Comparison of ENCODE assay signal across 37 cellular contexts in the genomic region with DNA sequence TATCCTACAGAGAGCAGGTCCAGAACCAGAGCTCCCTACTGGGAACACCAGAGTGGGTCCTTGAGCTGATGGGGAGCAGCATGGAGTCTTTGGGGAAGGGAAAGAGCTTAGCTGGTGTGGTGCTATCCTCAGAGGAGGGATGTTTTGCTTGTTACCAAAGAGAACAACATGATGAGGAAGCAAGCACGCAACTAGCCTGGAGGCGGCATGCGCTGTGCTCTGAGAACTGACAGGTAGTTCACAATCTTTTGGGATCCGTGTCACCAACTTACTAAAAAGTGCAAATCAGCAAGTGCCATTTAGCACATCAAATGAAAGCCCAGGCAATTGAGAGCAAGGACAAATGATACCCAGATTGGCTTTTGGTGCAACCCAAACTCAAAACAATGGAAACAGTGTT.
"Had no signal": no experiment of that assay in that cellular context is flagged by ENCODE, and none has a peak within 500 bp of the region (broad histone marks: within the 10 kb centered on the region; RNA-seq: fewer than 3 reads in every experiment).

No MANE protein-coding gene starts in this region.

- DNase-seq: Karpas-422, Kasumi-1, MG63, MM.1S, MV-4-11, NCI-H1048, NCI-H1092, NCI-H1092 treated with DMSO at 0.1 percent for 48 hours, NCI-H1105, NCI-H1105 treated with DMSO at 0.1 percent for 48 hours, NCI-H1417, NCI-H1417 treated with DMSO at 0.1 percent for 48 hours, NCI-H1436, NCI-H1436 treated with DMSO at 0.1 percent for 48 hours, NCI-H146, NCI-H1694, NCI-H1694 treated with DMSO at 0.1 percent for 48 hours, NCI-H187, NCI-H187 treated with DMSO at 0.1 percent for 48 hours, NCI-H1930, NCI-H2029, NCI-H2029 treated with DMSO at 0.1 percent for 48 hours, NCI-H2081, NCI-H2081 treated with DMSO at 0.1 percent for 48 hours, NCI-H2107, NCI-H2171, NCI-H2171 treated with DMSO at 0.1 percent for 48 hours, NCI-H2227 treated with DMSO at 0.1 percent for 48 hours, NCI-H226, NCI-H345, NCI-H446, NCI-H446 treated with DMSO at 0.1 percent for 48 hours, NCI-H510A, NCI-H510A treated with DMSO at 0.1 percent for 48 hours, NCI-H524, NCI-H524 treated with DMSO at 0.1 percent for 48 hours, NCI-H526 had no signal

- H3K27me3 ChIP-seq: MG63 had no signal

- H3K4me3 ChIP-seq: MG63 had no signal

- H3K9me3 ChIP-seq: MG63 had no signal

- H3K36me3 ChIP-seq: MG63 had no signal
